15 cellular contexts compared by ENCODE assay signal in the genomic region with DNA sequence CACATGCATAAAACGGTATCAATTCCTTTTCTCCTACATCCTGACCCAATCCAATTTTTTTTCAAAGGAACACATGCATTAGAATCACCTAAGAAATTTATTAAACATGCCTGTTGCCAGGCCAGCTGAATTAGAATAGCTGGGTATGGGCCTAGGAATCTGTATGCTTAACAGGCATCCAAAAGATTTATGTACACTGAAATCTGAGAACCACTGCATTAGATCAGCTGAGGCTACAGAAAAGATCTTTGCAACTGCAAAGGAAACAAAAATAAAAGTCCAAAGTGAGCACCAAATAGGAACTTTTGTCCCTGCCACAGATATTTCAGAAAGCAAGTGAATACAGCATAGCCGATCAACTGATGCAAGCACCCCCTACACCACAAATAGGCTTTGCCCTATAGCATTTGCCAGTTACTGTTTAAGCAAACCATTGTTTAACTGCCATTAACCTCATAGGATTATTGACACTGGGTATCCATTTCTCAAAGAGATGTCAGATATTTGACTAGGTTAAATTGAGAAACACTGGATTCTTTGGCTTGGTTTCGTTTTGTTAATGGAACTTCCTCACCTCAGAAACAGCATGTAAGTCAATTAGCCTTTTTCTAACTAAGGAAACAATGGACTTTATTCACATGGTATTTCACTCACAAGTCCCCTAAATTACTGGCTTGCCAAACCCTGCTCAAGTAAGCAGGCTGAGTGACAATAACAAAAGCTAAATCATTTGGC.
DNase-seq lines count a peak whose midpoint lies in the region; ATAC-seq, FAIRE-seq and TF ChIP-seq lines count a peak whose summit lies in the region.
"Had no signal": no experiment of that assay in that cellular context is flagged by ENCODE, and none has a peak within 500 bp of the region (broad histone marks: within the 10 kb centered on the region; RNA-seq: fewer than 3 reads in every experiment).

No MANE protein-coding gene starts in this region.

- no peak for TF ChIP-seq EP300 in K562 (IDR thresholded peaks at IDR 0.05; ENCODE audit: low read length)

- no peaks in the 10 kb centered on the region for H3K4me1 ChIP-seq in A673 (ENCODE audit: insufficient read depth, low read length, poor library complexity, severe bottlenecking)
- H3K4me1 ChIP-seq in GM23338 (ENCODE audit: insufficient read depth) = peaks cover 30% of the 10 kb centered on the region
- H3K4me1 ChIP-seq in K562 (replicated peaks in 1 of 2; ENCODE audit: control insufficient read depth in 2 of 2, insufficient read depth in 2 of 2, low read length in 2 of 2) = no peaks in the 10 kb centered on the region
- H3K4me1 ChIP-seq: esophagus squamous epithelium had no signal

- TF ChIP-seq RAD21 in K562 (CRISPR knock-in tag; conservative IDR thresholded peaks at IDR 0.05 in 1 of 2, IDR thresholded peaks at IDR 0.05 in 1 of 2) = no peak

- H3K27me3 Mint-ChIP-seq in GM23338 (ENCODE audit: insufficient read depth, low read depth, poor library complexity) = peaks cover 13% of the 10 kb centered on the region
- no peaks in the 10 kb centered on the region for H3K27me3 Mint-ChIP-seq in activated CD4-positive, alpha-beta memory T cell treated with anti-CD3 and anti-CD28 coated beads, Interleukin-2, amount 10 ng/mL, durations not matched to agents 7 days and 5 days
- H3K27me3 Mint-ChIP-seq: activated naive CD8-positive, alpha-beta T cell had no signal

- H3K9ac ChIP-seq in K562 (ENCODE audit: insufficient read depth in 1 of 2, low read depth in 2 of 2, low read length in 2 of 2) = no peak overlapping the region

- H3K4me2 ChIP-seq in GM23338 (peak overlapping the region; percentile 41), K562 (ENCODE audit: insufficient read depth, low read length) (no peak overlapping the region)

- WGBS in K562 (ENCODE audit: insufficient coverage, low coverage, missing lambda C conversion rate) = 17% methylated on average over 3 of the region's 3 CpGs

- peaks cover 24% of the 10 kb centered on the region for H3K36me3 Mint-ChIP-seq in GM23338 (ENCODE audit: low read depth)
- peaks cover 9% of the 10 kb centered on the region for H3K36me3 Mint-ChIP-seq in activated CD4-positive, alpha-beta memory T cell treated with anti-CD3 and anti-CD28 coated beads, Interleukin-2, amount 10 ng/mL, durations not matched to agents 7 days and 5 days (ENCODE audit: low read depth)

- H3K4me1 Mint-ChIP-seq in GM23338 = peaks cover 34% of the 10 kb centered on the region
- no peaks in the 10 kb centered on the region for H3K4me1 Mint-ChIP-seq in activated CD4-positive, alpha-beta memory T cell treated with anti-CD3 and anti-CD28 coated beads, Interleukin-2, amount 10 ng/mL, durations not matched to agents 7 days and 5 days

- H3K27ac ChIP-seq in A673 (ENCODE audit: low read depth, low read length, poor library complexity, severe bottlenecking) = no peak overlapping the region
- peak overlapping the region; percentile 90 for H3K27ac ChIP-seq in GM23338 (ENCODE audit: low read depth)
- no peak overlapping the region for H3K27ac ChIP-seq in K562 (ENCODE audit: extremely low read depth, low read depth, low read length)
- H3K27ac ChIP-seq: esophagus squamous epithelium had no signal

- H4K20me1 ChIP-seq in GM23338 (replicated peaks; ENCODE audit: insufficient read depth) (no peaks in the 10 kb centered on the region), K562 (replicated peaks; ENCODE audit: control insufficient read depth, insufficient read depth, low read length) (no peaks in the 10 kb centered on the region)

- POLR2A ChIA-PET in A673 (lab: Charles Lee; ENCODE audit: low non-redundant PET) (no interaction called here), K562 (lab: Yijun Ruan, JAX) (no interaction called here)
- POLR2A ChIA-PET in activated CD4-positive, alpha-beta memory T cell treated with anti-CD3 and anti-CD28 coated beads, Interleukin-2, amount 10 ng/mL, durations not matched to agents 7 days and 5 days (lab: Charles Lee) = no interaction called here

- no peaks in the 10 kb centered on the region for H3K27me3 ChIP-seq in A673 (replicated peaks; ENCODE audit: insufficient read depth, low read depth, low read length, poor library complexity)
- no peaks in the 10 kb centered on the region for H3K27me3 ChIP-seq in GM23338 (ENCODE audit: insufficient read depth)
- H3K27me3 ChIP-seq in K562 (ENCODE audit: control insufficient read depth in 2 of 2, insufficient read depth in 2 of 2, low read length in 2 of 2) = no peaks in the 10 kb centered on the region
- H3K27me3 ChIP-seq: esophagus squamous epithelium had no signal

- no peaks in the 10 kb centered on the region for H3K9me2 ChIP-seq in GM23338 (ENCODE audit: insufficient read depth)

- no peak for TF ChIP-seq POLR2A in K562 (conservative IDR thresholded peaks at IDR 0.05)

- no TSS peak for BruUV-seq in A673 (replicated peaks; lab: Mats Ljungman, UMichigan)
- no TSS peak for BruUV-seq in K562 (replicated peaks; lab: Mats Ljungman, UMichigan)

- H3K4me3 ChIP-seq in A673 (ENCODE audit: low read depth, low read length, poor library complexity, severe bottlenecking) (no peak overlapping the region), GM23338 (no peak overlapping the region), K562 (no peak overlapping the region)
- H3K4me3 ChIP-seq: esophagus squamous epithelium had no signal

- peak overlapping the region; percentile 70; the same call in 1 of the 2 replicates for H3K27ac Mint-ChIP-seq in GM23338
- no peak overlapping the region for H3K27ac Mint-ChIP-seq in activated CD4-positive, alpha-beta memory T cell treated with anti-CD3 and anti-CD28 coated beads, Interleukin-2, amount 10 ng/mL, durations not matched to agents 7 days and 5 days
- H3K27ac Mint-ChIP-seq: activated naive CD8-positive, alpha-beta T cell had no signal

- H3F3A ChIP-seq in GM23338 (replicated peaks; ENCODE audit: low read depth) = no peaks in the 10 kb centered on the region

- intact Hi-C loops in A673 (cut with micrococcal nuclease; ENCODE audit: unreplicated experiment) = no loop called here
- intact Hi-C loops in K562 (cut with micrococcal nuclease) = no loop called here

- TF ChIP-seq CTCF in A673 (conservative IDR thresholded peaks at IDR 0.05; ENCODE audit: low read depth, low read length) (no peak), GM23338 (conservative IDR thresholded peaks at IDR 0.05; ENCODE audit: low read depth in 2 of 2) (no peak), K562 (IDR thresholded peaks at IDR 0.05 in 2 of 3, conservative IDR thresholded peaks at IDR 0.05 in 1 of 3; ENCODE audit: insufficient read depth in 2 of 3, low read depth in 1 of 3, low read length in 3 of 3) (no peak)

- no peaks in the 10 kb centered on the region for H3K36me3 ChIP-seq in A673 (ENCODE audit: insufficient read depth, low read length, poor library complexity, severe bottlenecking)
- peaks cover 7% of the 10 kb centered on the region for H3K36me3 ChIP-seq in GM23338 (ENCODE audit: insufficient read depth)
- no peaks in the 10 kb centered on the region for H3K36me3 ChIP-seq in K562 (ENCODE audit: control insufficient read depth, insufficient read depth, low read length)

- peaks cover 16% of the 10 kb centered on the region for H3K9me3 Mint-ChIP-seq in GM23338
- H3K9me3 Mint-ChIP-seq in activated CD4-positive, alpha-beta memory T cell treated with anti-CD3 and anti-CD28 coated beads, Interleukin-2, amount 10 ng/mL, durations not matched to agents 7 days and 5 days = no peaks in the 10 kb centered on the region

- in situ Hi-C loops in K562 (cut with MboI) = no loop called here

- ATAC-seq in GM23338 = peak; percentile 41
- no peak for ATAC-seq in K562
- no peak for ATAC-seq in HG03457 (IDR thresholded peaks at IDR 0.05; ENCODE audit: unreplicated experiment)

- H3K9me3 ChIP-seq in A673 (ENCODE audit: low read depth, low read length, poor library complexity, severe bottlenecking) (no peaks in the 10 kb centered on the region), K562 (replicated peaks; ENCODE audit: control insufficient read depth, insufficient read depth, low read depth, low read length) (no peaks in the 10 kb centered on the region)
- H3K9me3 ChIP-seq: esophagus squamous epithelium had no signal

- CTCF ChIA-PET in A673 (lab: Charles Lee) (interaction anchor here (0.6 kb wide), 1 partner anchor 162 kb away, joined by 5 read pairs; no protein-coding TSS in a partner anchor), K562 (lab: Yijun Ruan, JAX; ENCODE audit: low intra/inter-chr PET ratio) (no interaction called here)
- CTCF ChIA-PET in activated CD4-positive, alpha-beta memory T cell treated with anti-CD3 and anti-CD28 coated beads, Interleukin-2, amount 10 ng/mL, durations not matched to agents 7 days and 5 days (lab: Charles Lee) = no interaction called here

- H3K4me3 Mint-ChIP-seq in GM23338 = no peak overlapping the region
- no peak overlapping the region for H3K4me3 Mint-ChIP-seq in activated CD4-positive, alpha-beta memory T cell treated with anti-CD3 and anti-CD28 coated beads, Interleukin-2, amount 10 ng/mL, durations not matched to agents 7 days and 5 days
- H3K4me3 Mint-ChIP-seq: activated naive CD8-positive, alpha-beta T cell had no signal

- H2AFZ ChIP-seq in GM23338 = no peak overlapping the region
- H2AFZ ChIP-seq in K562 (ENCODE audit: low read depth, low read length) = no peak overlapping the region

- DNase-seq in A673 (ENCODE audit: low spot score) (peak; percentile 9), GM23338 (ENCODE audit: low spot score) (peak; percentile 24), NCI-H1930 (lab: John Stamatoyannopoulos, UW) (peak; percentile 16 to 33), K562 (ENCODE audit: extremely low read depth in 1 of 4, low spot score in 3 of 4) (no peak), NCI-H510A (lab: John Stamatoyannopoulos, UW) (no peak), HCEC 1CT (no peak)
- no peak for DNase-seq in activated CD4-positive, alpha-beta memory T cell treated with anti-CD3 and anti-CD28 coated beads, Interleukin-2, amount 10 ng/mL, durations not matched to agents 7 days and 5 days
- DNase-seq: esophagus squamous epithelium; NCI-H1694 treated with DMSO at 0.1 percent for 48 hours; stimulated activated CD4-positive, alpha-beta T cell treated with anti-CD3 and anti-CD28 coated beads, Interleukin-2, amount 100 ng/mL, for 24 hours; stimulated activated naive CD4-positive, alpha-beta T cell; T1000 had no signal

- no peaks in the 10 kb centered on the region for H3K9me1 ChIP-seq in K562 (ENCODE audit: control insufficient read depth, insufficient read depth, low read length)

- no peak for FAIRE-seq in K562 (lab: Jason Lieb, UNC)
- FAIRE-seq: RCC 7860 had no signal

- H3K79me2 ChIP-seq in GM23338 (replicated peaks; ENCODE audit: insufficient read depth) (no peaks in the 10 kb centered on the region), K562 (ENCODE audit: control insufficient read depth, insufficient read depth, low read length) (no peaks in the 10 kb centered on the region)

TF ChIP-seq in GM23338, 12 proteins besides CTCF, POLR2A, EP300 and RAD21:
- no peak for TF ChIP-seq EZH2phosphoT487 (IDR thresholded peaks at IDR 0.05; ENCODE audit: unreplicated experiment)
TF ChIP-seq in GM23338: peak in this region for 0.

TF ChIP-seq in K562, 482 proteins besides CTCF, POLR2A, EP300 and RAD21:
- TF ChIP-seq MEIS2 (IDR thresholded peaks at IDR 0.05; ENCODE audit: partially characterized antibody) = peak; percentile 21
- TF ChIP-seq IFI16 (CRISPR knock-in tag; IDR thresholded peaks at IDR 0.05) = no peak
- TF ChIP-seq ZNF143 (CRISPR knock-in tag; IDR thresholded peaks at IDR 0.05) = no peak

Comparison
In these comparisons a context has a peak if more than half of its experiments do, and no peak if none do; other contexts are left out.
1. DNase-seq: peak in A673 (single experiment), GM23338 (single experiment) and NCI-H1930 (2 of 2); none in K562 (0 of 4), NCI-H510A (single experiment), HCEC 1CT (single experiment) and activated CD4-positive, alpha-beta memory T cell treated with anti-CD3 and anti-CD28 coated beads, Interleukin-2, amount 10 ng/mL, durations not matched to agents 7 days and 5 days (single experiment).